In genomic region chr18:31722369-31722957, GRCh38 we compare ENCODE assay signal across 8 cellular contexts. TPM values are rescaled to one million over a fixed set of nuclear protein-coding genes. Genes with fewer than 3 reads are reported as not detected.
DNase-seq lines count a peak whose midpoint lies in the region; ATAC-seq and TF ChIP-seq lines count a peak whose summit lies in the region.

No MANE protein-coding gene starts in this region.

- DNase-seq in EH (ENCODE audit: low read depth) (peak; percentile 60), HuH-7.5 (ENCODE audit: low spot score) (peak; percentile 37), OCI-M2 (lab: John Stamatoyannopoulos, UW; ENCODE audit: unreplicated experiment) (peak; percentile 28), fibroblast of the aortic adventitia (ENCODE audit: low read depth) (peak; percentile 85), non-pigmented ciliary epithelial cell (ENCODE audit: low read depth) (peak; percentile 50), superior temporal gyrus (ENCODE audit: extremely low spot score) (peak; percentile 95)
- DNase-seq in activated T-cell treated with anti-CD3 and anti-CD28 coated beads, Interleukin-2, amount 50 U/mL, for 48 hours: peak; percentile 86 to 89

- no peak overlapping the region for H3K4me3 ChIP-seq in fibroblast of the aortic adventitia (ENCODE audit: low read depth, low read length)

- ATAC-seq in GM21619 (IDR thresholded peaks at IDR 0.05; ENCODE audit: unreplicated experiment): peak; percentile 96

- peak; percentile 90 for TF ChIP-seq CTCF in fibroblast of the aortic adventitia (IDR thresholded peaks at IDR 0.05; ENCODE audit: insufficient read depth, low read length)

RNA-seq across cellular contexts. Expression of gene B4GALT6, which starts 38.1 kb away (rescaled TPM):
- 1.9 and 6.3 TPM in 2 replicates for total RNA-seq in fibroblast of the aortic adventitia (ENCODE audit: low replicate concordance)

RNA-seq across cellular contexts. Expression of gene SLC25A52, which starts 38.2 kb away (rescaled TPM):
- not detected in 2 replicates for total RNA-seq in fibroblast of the aortic adventitia (ENCODE audit: low replicate concordance)

Comparison
In these comparisons a context has a peak if more than half of its experiments do, and no peak if none do; other contexts are left out.
1. DNase-seq: peak in every context shown above with its lines; median percentile 95 in superior temporal gyrus; 88 in activated T-cell treated with anti-CD3 and anti-CD28 coated beads, Interleukin-2, amount 50 U/mL, for 48 hours; 85 in fibroblast of the aortic adventitia; 60 in EH; 50 in non-pigmented ciliary epithelial cell; 37 in HuH-7.5; 28 in OCI-M2.